Comparison of ENCODE assay signal across 8 cellular contexts in genomic region chr15:50181983-50182232, GRCh38. TPM values are rescaled to one million over a fixed set of nuclear protein-coding genes. Genes with fewer than 3 reads are reported as not detected.
DNase-seq lines count a peak whose midpoint lies in the region; ATAC-seq and TF ChIP-seq lines count a peak whose summit lies in the region.

Gene SLC27A2 (plus strand): TSS chr15:50182196. CDS start chr15:50182428, 232 bp downstream.

- peak within 1 kb of the TSS; percentile 96 for H3K4me3 Mint-ChIP-seq in T-helper 2 cell treated with Interferon-gamma antibody and Interleukin-4, amounts not matched to agents 5 μg/mL and 100 μg/mL, for 36 hours
- H3K4me3 Mint-ChIP-seq in glutamatergic neuron (ENCODE audit: unreplicated experiment) = peak within 1 kb of the TSS; percentile 89

- intact Hi-C loops in posterior vena cava (cut with DNase I) = no loop called here

- DNase-seq in AG09309 (ENCODE audit: low read depth) = no peak
- no peak for DNase-seq in T-helper 2 cell treated with Interferon-gamma antibody and Interleukin-4, amounts not matched to agents 5 μg/mL and 100 μg/mL, for 36 hours (ENCODE audit: low spot score)
- DNase-seq in glutamatergic neuron = no peak
- DNase-seq in posterior vena cava (ENCODE audit: low spot score) = peak; percentile 83
- DNase-seq in activated effector memory CD4-positive, alpha-beta T cell treated with Interleukin-2 at 50 U/mL for 16 hours = no peak

- peaks cover 44% of the 10 kb centered on the region for H3K4me1 Mint-ChIP-seq in T-helper 2 cell treated with Interferon-gamma antibody and Interleukin-4, amounts not matched to agents 5 μg/mL and 100 μg/mL, for 36 hours (ENCODE audit: low read depth)
- no peaks in the 10 kb centered on the region for H3K4me1 Mint-ChIP-seq in glutamatergic neuron (ENCODE audit: low read depth, unreplicated experiment)

- H3K27me3 Mint-ChIP-seq in T-helper 2 cell treated with Interferon-gamma antibody and Interleukin-4, amounts not matched to agents 5 μg/mL and 100 μg/mL, for 36 hours (ENCODE audit: low read depth) = no peaks in the 10 kb centered on the region
- H3K27me3 Mint-ChIP-seq in glutamatergic neuron (ENCODE audit: unreplicated experiment) = peaks cover 16% of the 10 kb centered on the region

- ATAC-seq in GM18502 (IDR thresholded peaks at IDR 0.05; ENCODE audit: poor library complexity, unreplicated experiment) (peak; percentile 61), HG03457 (IDR thresholded peaks at IDR 0.05; ENCODE audit: unreplicated experiment) (peak; percentile 51), GM18870 (IDR thresholded peaks at IDR 0.05; ENCODE audit: unreplicated experiment) (no peak)

- H3K4me3 ChIP-seq in AG09309 (ENCODE audit: control insufficient read depth, low read depth, low read length) = peak within 1 kb of the TSS; percentile 24

- no peaks in the 10 kb centered on the region for H3K9me3 Mint-ChIP-seq in T-helper 2 cell treated with Interferon-gamma antibody and Interleukin-4, amounts not matched to agents 5 μg/mL and 100 μg/mL, for 36 hours
- peaks cover 4% of the 10 kb centered on the region for H3K9me3 Mint-ChIP-seq in glutamatergic neuron (ENCODE audit: unreplicated experiment)

- peak within 1 kb of the TSS; percentile 89 for H3K27ac Mint-ChIP-seq in T-helper 2 cell treated with Interferon-gamma antibody and Interleukin-4, amounts not matched to agents 5 μg/mL and 100 μg/mL, for 36 hours
- no peak within 1 kb of the TSS for H3K27ac Mint-ChIP-seq in glutamatergic neuron (ENCODE audit: unreplicated experiment)

- peaks cover 11% of the 10 kb centered on the region for H3K36me3 Mint-ChIP-seq in T-helper 2 cell treated with Interferon-gamma antibody and Interleukin-4, amounts not matched to agents 5 μg/mL and 100 μg/mL, for 36 hours (ENCODE audit: low read depth)
- H3K36me3 Mint-ChIP-seq in glutamatergic neuron (ENCODE audit: unreplicated experiment) = no peaks in the 10 kb centered on the region

- TF ChIP-seq CTCF in AG09309 (IDR thresholded peaks at IDR 0.05; ENCODE audit: control insufficient read depth, insufficient read depth, low read depth, low read length, missing control alignments) (peak; percentile 32), glutamatergic neuron (IDR thresholded peaks at IDR 0.05; ENCODE audit: partially characterized antibody, unreplicated experiment) (peak; percentile 45)

RNA-seq across cellular contexts. Expression of gene SLC27A2, which starts in this region (rescaled TPM):
- total RNA-seq in glutamatergic neuron (ENCODE audit: unreplicated experiment) = not detected
- 1 to 10 TPM in 1 of 2 donors, under 1 TPM in 1; 0.33 to 1.1 TPM for total RNA-seq in posterior vena cava
